In genomic region chrX:49177873-49178480, GRCh38 we compare ENCODE assay signal across 22 cellular contexts. TPM values are rescaled to one million over a fixed set of nuclear protein-coding genes. Genes with fewer than 3 reads are reported as not detected.
A peak's percentile ranks its signal among the peaks of the same experiment; 100 is the strongest.
DNase-seq lines count a peak whose midpoint lies in the region; ATAC-seq and TF ChIP-seq lines count a peak whose summit lies in the region.
"Had no signal": no experiment of that assay in that cellular context is flagged by ENCODE, and none has a peak within 500 bp of the region (broad histone marks: within the 10 kb centered on the region; RNA-seq: fewer than 3 reads in every experiment).

No MANE protein-coding gene starts in this region.

- no peak overlapping the region for H3K4me3 Mint-ChIP-seq in MCF 10A (ENCODE audit: unreplicated experiment)
- H3K4me3 Mint-ChIP-seq: activated T-helper 17 cell treated with anti-CD3 and anti-CD28 coated beads, Interleukin-2, amount 50 U/mL, for 72 hours; mesothelial cell of epicardium; naive B cell; T-helper 2 cell treated with Interferon-gamma antibody and Interleukin-4, amounts not matched to agents 5 μg/mL and 100 μg/mL, for 36 hours had no signal

- TF ChIP-seq EP300 in transverse colon (IDR thresholded peaks at IDR 0.05; ENCODE audit: low read depth) = no peak

- H3K27ac ChIP-seq in breast epithelium (no peak overlapping the region), Panc1 (ENCODE audit: low read length) (no peak overlapping the region; the same call in 1 of the 2 replicates), esophagus squamous epithelium (peak overlapping the region; percentile 81 to 96 (median 90)), transverse colon (peak overlapping the region; percentile 69 to 80 (median 78))

- H3K27me3 ChIP-seq in breast epithelium (peaks cover 0 to 14% of the 10 kb centered on the region in 2 donors), Panc1 (ENCODE audit: control insufficient read depth, insufficient read depth, low read length) (no peaks in the 10 kb centered on the region), esophagus squamous epithelium (no peaks in the 10 kb centered on the region), transverse colon (no peaks in the 10 kb centered on the region)
- H3K27me3 ChIP-seq: stomach, tibial nerve had no signal

- peaks cover 21% of the 10 kb centered on the region for H3K4me1 Mint-ChIP-seq in MCF 10A (ENCODE audit: insufficient read depth, unreplicated experiment)

- H3K4me1 ChIP-seq in breast epithelium (no peaks in the 10 kb centered on the region), Panc1 (ENCODE audit: control insufficient read depth, insufficient read depth, low read length) (peaks cover 33% of the 10 kb centered on the region), esophagus squamous epithelium (peaks cover 0 to 53% (median 7%) of the 10 kb centered on the region in 3 donors), transverse colon (peaks cover 4 to 19% (median 9%) of the 10 kb centered on the region in 4 donors)

- no peak for DNase-seq in MCF 10A (ENCODE audit: unreplicated experiment)
- DNase-seq in breast epithelium (ENCODE audit: low spot score in 2 of 2) = no peak
- no peak for DNase-seq in Panc1 (ENCODE audit: low read depth, low spot score)
- no peak for DNase-seq in esophagus squamous epithelium (lab: John Stamatoyannopoulos, UW)
- no peak for DNase-seq in transverse colon
- no peak for DNase-seq in EL
- DNase-seq: ACHN; activated CD4-positive, alpha-beta T cell treated with anti-CD3 and anti-CD28 coated beads for 4 hours; dorsolateral prefrontal cortex; islet precursor cell; naive B cell; NCI-H1105; NCI-H1930; NCI-H69; nucleus accumbens; stomach had no signal

- H3K27ac Mint-ChIP-seq in MCF 10A (ENCODE audit: low read depth, unreplicated experiment) = peak overlapping the region; percentile 47
- H3K27ac Mint-ChIP-seq: activated T-helper 17 cell treated with anti-CD3 and anti-CD28 coated beads, Interleukin-2, amount 50 U/mL, for 72 hours; mesothelial cell of epicardium; T-helper 2 cell treated with Interferon-gamma antibody and Interleukin-4, amounts not matched to agents 5 μg/mL and 100 μg/mL, for 36 hours had no signal

- 98% methylated on average over 9 of the region's 23 CpGs; no CpG with 5 or more reads in 1 of the 2 donors for WGBS in esophagus squamous epithelium, 2 donors
- WGBS in transverse colon (ENCODE audit: low coverage in 1 of 2), 2 donors = 92% methylated on average over 19 of the region's 23 CpGs; no CpG with 5 or more reads in 1 of the 2 donors

- H3K9me3 ChIP-seq in breast epithelium (no peaks in the 10 kb centered on the region), Panc1 (ENCODE audit: control insufficient read depth, insufficient read depth, low read depth, low read length) (no peaks in the 10 kb centered on the region), esophagus squamous epithelium (no peaks in the 10 kb centered on the region), transverse colon (no peaks in the 10 kb centered on the region)
- H3K9me3 ChIP-seq: tibial nerve had no signal

- TF ChIP-seq CTCF in MCF 10A (IDR thresholded peaks at IDR 0.05; ENCODE audit: unreplicated experiment) (no peak), breast epithelium (IDR thresholded peaks at IDR 0.05) (no peak), Panc1 (IDR thresholded peaks at IDR 0.05) (0 out of 2 replicates have a peak, but pooled peaks have one; percentile 16), esophagus squamous epithelium (IDR thresholded peaks at IDR 0.05) (no peak), transverse colon (IDR thresholded peaks at IDR 0.05) (no peak)

- H3K36me3 Mint-ChIP-seq in MCF 10A (ENCODE audit: insufficient read depth, unreplicated experiment) = peaks cover 68% of the 10 kb centered on the region

- POLR2A ChIA-PET in MCF 10A (lab: Yijun Ruan, JAX) (interaction anchor here (0.7 to 1.9 kb wide), 4 partner anchors 10 to 104 kb away, joined by 3 to 27 read pairs (median 4); partner anchors contain the start of gene PRAF2), Panc1 (lab: Charles Lee) (no interaction called here)

- H3K4me3 ChIP-seq in breast epithelium (no peak overlapping the region), Panc1 (ENCODE audit: low read depth in 2 of 2, low read length in 2 of 2) (no peak overlapping the region), esophagus squamous epithelium (no peak overlapping the region), transverse colon (no peak overlapping the region)
- H3K4me3 ChIP-seq: dorsolateral prefrontal cortex, stomach, tibial nerve had no signal

- in situ Hi-C loops in Panc1 (cut with HindIII; ENCODE audit: low pct_unique_long_range_greater_than_20kb, low sequenced_read_pairs) = no loop called here
- in situ Hi-C loops in transverse colon (cut with MboI; ENCODE audit: low pct_ligation_motif_present in 1 of 4, low pct_unique_long_range_greater_than_20kb in 1 of 4, low sequenced_read_pairs in 3 of 4) = no loop called here

- CTCF ChIA-PET in MCF 10A (lab: Yijun Ruan, JAX) (no interaction called here), Panc1 (lab: Charles Lee) (no interaction called here)

- TF ChIP-seq POLR2A in breast epithelium (IDR thresholded peaks at IDR 0.05) = no peak
- TF ChIP-seq POLR2A in esophagus squamous epithelium (IDR thresholded peaks at IDR 0.05) = no peak
- no peak for TF ChIP-seq POLR2A in transverse colon (IDR thresholded peaks at IDR 0.05)

- no TSS peak for BruUV-seq in MCF 10A (replicated peaks; lab: Mats Ljungman, UMichigan)
- BruUV-seq in Panc1 (replicated peaks; lab: Mats Ljungman, UMichigan) = no TSS peak

- H3K36me3 ChIP-seq in breast epithelium (no peaks in the 10 kb centered on the region), Panc1 (ENCODE audit: control insufficient read depth, insufficient read depth, low read length) (peaks cover 4% of the 10 kb centered on the region; the same call in 1 of the 2 replicates), esophagus squamous epithelium (peaks cover 0 to 79% (median 0%) of the 10 kb centered on the region in 3 donors), transverse colon (peaks cover 0 to under 1% (median 0%) of the 10 kb centered on the region in 4 donors)

- no peak for ATAC-seq in Panc1
- no peak for ATAC-seq in GM18868 (IDR thresholded peaks at IDR 0.05; ENCODE audit: unreplicated experiment)
- ATAC-seq in GM21723 (IDR thresholded peaks at IDR 0.05; ENCODE audit: unreplicated experiment) = no peak

- no peaks in the 10 kb centered on the region for H3K27me3 Mint-ChIP-seq in MCF 10A (ENCODE audit: insufficient read depth, unreplicated experiment)
- H3K27me3 Mint-ChIP-seq: activated T-helper 17 cell treated with anti-CD3 and anti-CD28 coated beads, Interleukin-2, amount 50 U/mL, for 72 hours; naive B cell had no signal

- H3K9me3 Mint-ChIP-seq in MCF 10A (ENCODE audit: unreplicated experiment) = peaks cover 21% of the 10 kb centered on the region
- H3K9me3 Mint-ChIP-seq: activated T-helper 17 cell treated with anti-CD3 and anti-CD28 coated beads, Interleukin-2, amount 50 U/mL, for 72 hours; T-helper 2 cell treated with Interferon-gamma antibody and Interleukin-4, amounts not matched to agents 5 μg/mL and 100 μg/mL, for 36 hours had no signal

- intact Hi-C loops in MCF 10A (cut with micrococcal nuclease) (no loop called here), breast epithelium (cut with DNase I; ENCODE audit: low total_unique reads) (loop anchor here (5.0 kb wide), 1 partner anchor 81 kb away; no protein-coding TSS in a partner anchor), Panc1 (cut with micrococcal nuclease; ENCODE audit: unreplicated experiment) (no loop called here), esophagus squamous epithelium (cut with DNase I) (no loop called here), transverse colon (cut with DNase I; ENCODE audit: low total_unique reads) (no loop called here)

RNA-seq across cellular contexts. Expression of gene PLP2, which starts 6.3 kb away (rescaled TPM):
- total RNA-seq in MCF 10A (2022) (292 and 308 TPM in 2 replicates), breast epithelium (10 to 100 TPM; 23.4 to 27.9 (median 27.8) TPM), Panc1 (2021; ENCODE audit: unreplicated experiment) (293 TPM), esophagus squamous epithelium (100 to 1,000 TPM; 134 to 187 (median 152) TPM), transverse colon (10 to 100 TPM; 31.0 to 60.3 (median 43.2) TPM)
- polyA plus RNA-seq in Panc1 (2012; ENCODE audit: insufficient read length) = 305 TPM

RNA-seq across cellular contexts. Expression of gene PRICKLE3, which starts 8.2 kb away (rescaled TPM):
- total RNA-seq in MCF 10A (2022) = 14.5 and 15.7 TPM in 2 replicates
- total RNA-seq in breast epithelium = 10 to 100 TPM; 13.3 to 14.4 (median 14.0) TPM
- 40.1 TPM for total RNA-seq in Panc1 (2021; ENCODE audit: unreplicated experiment)
- polyA plus RNA-seq in Panc1 (2012; ENCODE audit: insufficient read length) = 53.3 TPM
- total RNA-seq in esophagus squamous epithelium = 10 to 100 TPM; 15.7 to 33.8 (median 19.9) TPM
- total RNA-seq in transverse colon = 10 to 100 TPM; 14.5 to 40.0 (median 33.2) TPM

RNA-seq across cellular contexts. Expression of gene MAGIX, which starts 15.4 kb away (rescaled TPM):
- total RNA-seq in MCF 10A (2022) (0.52 and 0.84 TPM in 2 replicates), breast epithelium (10 to 100 TPM in 1 of 3 donors, 1 to 10 TPM in 2; 1.3 to 12.4 (median 4.9) TPM), Panc1 (2021; ENCODE audit: unreplicated experiment) (3.8 TPM), esophagus squamous epithelium (10 to 100 TPM in 1 of 4 donors, 1 to 10 TPM in 3; 5.1 to 15.0 (median 8.5) TPM), transverse colon (10 to 100 TPM in 3 of 4 donors, 1 to 10 TPM in 1; 5.6 to 28.8 (median 12.7) TPM)
- 5.1 TPM for polyA plus RNA-seq in Panc1 (2012; ENCODE audit: insufficient read length)

RNA-seq across cellular contexts. Expression of gene SYP, which starts 22.0 kb away (rescaled TPM):
- 0.75 and 0.79 TPM in 2 replicates for total RNA-seq in MCF 10A (2022)
- total RNA-seq in breast epithelium = 1 to 10 TPM; 1.0 to 2.7 (median 1.3) TPM
- total RNA-seq in Panc1 (2021; ENCODE audit: unreplicated experiment) = 12.4 TPM
- 19.9 TPM for polyA plus RNA-seq in Panc1 (2012; ENCODE audit: insufficient read length)
- total RNA-seq in esophagus squamous epithelium = under 1 TPM; 0.15 to 0.57 (median 0.37) TPM
- total RNA-seq in transverse colon = 1 to 10 TPM; 1.1 to 7.6 (median 5.0) TPM

RNA-seq across cellular contexts. Expression of gene GPKOW, which starts 54.4 kb away (rescaled TPM):
- total RNA-seq in MCF 10A (2022) = 22.0 and 24.4 TPM in 2 replicates
- total RNA-seq in breast epithelium = 10 to 100 TPM; 21.1 to 28.8 (median 27.8) TPM
- total RNA-seq in Panc1 (2021; ENCODE audit: unreplicated experiment) = 28.0 TPM
- 38.7 TPM for polyA plus RNA-seq in Panc1 (2012; ENCODE audit: insufficient read length)
- total RNA-seq in esophagus squamous epithelium = 10 to 100 TPM; 16.2 to 21.5 (median 19.2) TPM
- 10 to 100 TPM; 10.7 to 21.8 (median 18.0) TPM for total RNA-seq in transverse colon

Comparison
In these comparisons a context has a peak if more than half of its experiments do, and no peak if none do; other contexts are left out.
1. H3K27ac ChIP-seq: peak in esophagus squamous epithelium (4 of 4) and transverse colon (4 of 4); none in breast epithelium (0 of 2) and Panc1 (single experiment).